ENCODE assay signal across 21 cellular contexts in the genomic region with DNA sequence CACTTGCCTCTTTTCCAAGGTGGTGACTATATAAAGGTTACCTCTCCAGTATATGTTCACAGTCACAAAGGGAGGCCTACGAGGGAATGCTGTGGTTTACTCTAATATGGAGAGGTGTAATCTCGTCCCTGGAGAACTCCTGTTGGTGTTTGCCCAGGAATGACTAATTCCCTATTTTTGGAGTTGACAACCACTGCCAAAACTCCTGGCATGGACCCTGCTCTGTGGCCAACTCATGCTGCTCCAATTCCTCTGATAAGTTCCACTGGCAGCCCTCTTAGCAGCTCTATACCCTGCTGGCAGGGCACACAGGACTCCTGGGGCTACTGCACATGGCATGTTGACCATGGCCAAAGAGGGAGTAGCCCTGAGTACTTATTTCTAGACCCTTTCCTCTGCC.
DNase-seq lines count a peak whose midpoint lies in the region; ATAC-seq and TF ChIP-seq lines count a peak whose summit lies in the region.
"Had no signal": no experiment of that assay in that cellular context is flagged by ENCODE, and none has a peak within 500 bp of the region (broad histone marks: within the 10 kb centered on the region; RNA-seq: fewer than 3 reads in every experiment).

No MANE protein-coding gene starts in this region.

- TF ChIP-seq CTCF in PC-3 (conservative IDR thresholded peaks at IDR 0.05; ENCODE audit: low read depth, low read length) (no peak), heart right ventricle (IDR thresholded peaks at IDR 0.05) (no peak), gastrocnemius medialis (IDR thresholded peaks at IDR 0.05 in 4 of 5, conservative IDR thresholded peaks at IDR 0.05 in 1 of 5) (no peak)

- H4K20me1 ChIP-seq in PC-3 (ENCODE audit: low read length), result no peaks in the 10 kb centered on the region

- no peaks in the 10 kb centered on the region for H3K79me2 ChIP-seq in PC-3 (ENCODE audit: low read length)

- H3K27ac ChIP-seq in PC-3 (ENCODE audit: low read length), result no peak overlapping the region
- H3K27ac ChIP-seq in heart right ventricle, result peak overlapping the region in 2 of 10 donors; percentile 35 to 41
- H3K27ac ChIP-seq in gastrocnemius medialis, result peak overlapping the region; percentile 20 to 58 (median 48)
- H3K27ac ChIP-seq: C4-2B, SJSA1 had no signal

- DNase-seq in G401 (ENCODE audit: low spot score) (peak; percentile 99), PC-3 (peak; percentile 4), heart right ventricle (peak; percentile 27 to 59), gastrocnemius medialis (peak; percentile 38 to 66), AG20443 (ENCODE audit: low spot score) (no peak)
- DNase-seq: activated CD4-positive, alpha-beta memory T cell treated with anti-CD3 and anti-CD28 coated beads, Interleukin-2, amount 10 ng/mL, durations not matched to agents 7 days and 5 days; activated CD4-positive, CD25-positive, alpha-beta regulatory T cell treated with anti-CD3 and anti-CD28 coated beads, Interleukin-2, amount 50 U/mL, for 72 hours; activated naive CD8-positive, alpha-beta T cell treated with anti-CD3 and anti-CD28 coated beads, Interleukin-2, amount 10 ng/mL, durations not matched to agents 7 days and 5 days; cortex of kidney; Karpas-422; kidney; mammary epithelial cell; NCI-H2029 treated with DMSO at 0.1 percent for 48 hours; stimulated activated CD4-positive, alpha-beta T cell treated with anti-CD3 and anti-CD28 coated beads, Interleukin-2, amount 100 ng/mL, for 24 hours; T-helper 1 cell had no signal

- H2AFZ ChIP-seq in PC-3 (ENCODE audit: low read length), result no peak overlapping the region

- intact Hi-C loops in PC-3 (cut with micrococcal nuclease), result no loop called here
- intact Hi-C loops in heart right ventricle (cut with DNase I), result no loop called here
- intact Hi-C loops in gastrocnemius medialis (cut with DNase I; ENCODE audit: low total_unique reads), result no loop called here

- H3K9me3 ChIP-seq in PC-3 (ENCODE audit: low read length) (no peaks in the 10 kb centered on the region), heart right ventricle (peaks cover 0 to 23% (median 0%) of the 10 kb centered on the region in 11 donors), gastrocnemius medialis (no peaks in the 10 kb centered on the region)
- H3K9me3 ChIP-seq: HAP-1 had no signal

- in situ Hi-C loops in G401 (cut with HindIII; ENCODE audit: low sequenced_read_pairs), result no loop called here
- in situ Hi-C loops in gastrocnemius medialis (cut with MboI; ENCODE audit: low sequenced_read_pairs in 4 of 4), result no loop called here

- no peak for TF ChIP-seq POLR2A in gastrocnemius medialis (IDR thresholded peaks at IDR 0.05)

- no peaks in the 10 kb centered on the region for H3F3A ChIP-seq in PC-3 (ENCODE audit: low read length, unreplicated experiment)

- H3K36me3 ChIP-seq in PC-3 (ENCODE audit: low read depth, low read length) (no peaks in the 10 kb centered on the region), heart right ventricle (no peaks in the 10 kb centered on the region), gastrocnemius medialis (no peaks in the 10 kb centered on the region)
- H3K36me3 ChIP-seq: HAP-1, SJSA1 had no signal

- H3K4me1 ChIP-seq in PC-3 (ENCODE audit: insufficient read depth, low read length) (no peaks in the 10 kb centered on the region), heart right ventricle (no peaks in the 10 kb centered on the region), gastrocnemius medialis (peaks cover 8 to 13% of the 10 kb centered on the region in 2 donors)
- H3K4me1 ChIP-seq: HAP-1, SJSA1 had no signal

- H3K27me3 ChIP-seq in PC-3 (ENCODE audit: low read length) (no peaks in the 10 kb centered on the region), heart right ventricle (no peaks in the 10 kb centered on the region), gastrocnemius medialis (no peaks in the 10 kb centered on the region)
- H3K27me3 ChIP-seq: SJSA1 had no signal

- ATAC-seq in PC-3 (no peak), heart right ventricle (peak; percentile 43 to 99 (median 92)), gastrocnemius medialis (peak; percentile 97 to 99), HG03175 (IDR thresholded peaks at IDR 0.05; ENCODE audit: unreplicated experiment) (no peak), GM18867 (IDR thresholded peaks at IDR 0.05; ENCODE audit: unreplicated experiment) (no peak)

- CTCF ChIA-PET in PC-3 (lab: Charles Lee), result no interaction called here

- no TSS peak for BruUV-seq in PC-3 (replicated peaks; lab: Mats Ljungman, UMichigan)

- no peak overlapping the region for H3K4me3 ChIP-seq in PC-3 (ENCODE audit: low read length)
- no peak overlapping the region for H3K4me3 ChIP-seq in heart right ventricle
- no peak overlapping the region for H3K4me3 ChIP-seq in gastrocnemius medialis
- H3K4me3 ChIP-seq: HAP-1, SJSA1, smooth muscle cell had no signal

- POLR2A ChIA-PET in PC-3 (lab: Charles Lee; ENCODE audit: unreplicated experiment), result no interaction called here

- no peak overlapping the region for H3K9ac ChIP-seq in PC-3 (ENCODE audit: low read length)

- H3K9me2 ChIP-seq in PC-3 (replicated peaks; ENCODE audit: low read length), result no peaks in the 10 kb centered on the region

- 12 to 37% methylated on average over 2 of the region's 2 CpGs for WGBS in heart right ventricle, 2 donors

- no peak overlapping the region for H3K4me2 ChIP-seq in PC-3 (ENCODE audit: low read length)
- H3K4me2 ChIP-seq: smooth muscle cell had no signal

Comparison
In these comparisons a context has a peak if more than half of its experiments do, and no peak if none do; other contexts are left out.
1. ATAC-seq: peak in heart right ventricle (8 of 8) and gastrocnemius medialis (2 of 2); none in PC-3 (single experiment), HG03175 (single experiment) and GM18867 (single experiment).